1 cellular context compared by ENCODE assay signal in the genomic region with DNA sequence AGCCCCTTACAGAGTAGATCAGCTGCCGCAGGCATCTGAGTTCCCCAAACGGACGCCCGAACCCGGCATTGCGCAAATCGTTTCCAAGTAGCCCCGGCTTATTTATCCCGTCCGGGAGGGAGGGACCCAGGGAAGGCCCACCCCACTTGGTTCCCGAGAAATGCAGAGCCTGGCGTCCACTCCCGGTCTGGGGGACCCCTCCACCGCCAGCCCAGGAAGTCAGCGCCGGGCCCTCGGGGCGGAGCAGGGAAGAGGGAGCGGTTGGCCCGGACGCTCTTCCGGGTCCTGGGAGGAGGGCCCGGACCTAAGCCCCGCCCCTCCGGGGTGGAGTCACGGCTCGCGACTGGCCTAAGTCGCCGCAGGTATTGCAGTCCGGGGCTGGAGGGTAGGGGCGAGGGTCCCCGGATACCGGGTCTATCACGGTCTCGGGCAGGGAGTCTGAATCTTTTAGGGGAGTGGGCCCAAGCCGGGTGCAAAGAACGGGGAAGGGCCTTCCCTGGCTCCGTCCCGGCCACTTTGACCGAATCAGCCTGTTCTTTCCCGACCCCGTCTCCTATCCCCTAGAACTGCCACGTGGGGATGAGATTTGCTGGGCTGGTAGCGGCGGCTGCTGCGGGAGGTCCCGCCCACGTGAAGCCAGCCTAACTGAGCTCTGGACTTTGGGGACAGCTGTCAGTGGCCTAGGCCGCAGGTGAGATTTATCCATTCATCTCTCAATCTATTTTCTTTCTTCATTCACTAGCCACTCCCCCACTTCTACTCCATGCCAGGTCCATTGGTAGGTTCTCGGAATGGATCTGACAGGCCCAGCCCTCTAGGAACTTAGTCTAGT.
A peak's percentile ranks its signal among the peaks of the same experiment; 100 is the strongest.
TF ChIP-seq lines count a peak whose summit lies in the region.

A gene with protein sequence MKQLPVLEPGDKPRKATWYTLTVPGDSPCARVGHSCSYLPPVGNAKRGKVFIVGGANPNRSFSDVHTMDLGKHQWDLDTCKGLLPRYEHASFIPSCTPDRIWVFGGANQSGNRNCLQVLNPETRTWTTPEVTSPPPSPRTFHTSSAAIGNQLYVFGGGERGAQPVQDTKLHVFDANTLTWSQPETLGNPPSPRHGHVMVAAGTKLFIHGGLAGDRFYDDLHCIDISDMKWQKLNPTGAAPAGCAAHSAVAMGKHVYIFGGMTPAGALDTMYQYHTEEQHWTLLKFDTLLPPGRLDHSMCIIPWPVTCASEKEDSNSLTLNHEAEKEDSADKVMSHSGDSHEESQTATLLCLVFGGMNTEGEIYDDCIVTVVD (plus strand): TSS at position 327 of the 832 bp plus-strand sequence. CDS start 2,472 bp downstream, outside the sequence.

TF ChIP-seq in HepG2, 621 proteins besides CTCF, POLR2A, EP300 and RAD21 (continued from another document and continues in another):
- no peak for TF ChIP-seq ZBTB39 (CRISPR knock-in tag; IDR thresholded peaks at IDR 0.05)
- no peak for TF ChIP-seq MYPOP (CRISPR knock-in tag; IDR thresholded peaks at IDR 0.05)
- TF ChIP-seq SALL1 (CRISPR knock-in tag; IDR thresholded peaks at IDR 0.05): peak; percentile 83
- peak; percentile 88 for TF ChIP-seq ZNF501 (CRISPR knock-in tag; IDR thresholded peaks at IDR 0.05)
- TF ChIP-seq, protein P1, sequence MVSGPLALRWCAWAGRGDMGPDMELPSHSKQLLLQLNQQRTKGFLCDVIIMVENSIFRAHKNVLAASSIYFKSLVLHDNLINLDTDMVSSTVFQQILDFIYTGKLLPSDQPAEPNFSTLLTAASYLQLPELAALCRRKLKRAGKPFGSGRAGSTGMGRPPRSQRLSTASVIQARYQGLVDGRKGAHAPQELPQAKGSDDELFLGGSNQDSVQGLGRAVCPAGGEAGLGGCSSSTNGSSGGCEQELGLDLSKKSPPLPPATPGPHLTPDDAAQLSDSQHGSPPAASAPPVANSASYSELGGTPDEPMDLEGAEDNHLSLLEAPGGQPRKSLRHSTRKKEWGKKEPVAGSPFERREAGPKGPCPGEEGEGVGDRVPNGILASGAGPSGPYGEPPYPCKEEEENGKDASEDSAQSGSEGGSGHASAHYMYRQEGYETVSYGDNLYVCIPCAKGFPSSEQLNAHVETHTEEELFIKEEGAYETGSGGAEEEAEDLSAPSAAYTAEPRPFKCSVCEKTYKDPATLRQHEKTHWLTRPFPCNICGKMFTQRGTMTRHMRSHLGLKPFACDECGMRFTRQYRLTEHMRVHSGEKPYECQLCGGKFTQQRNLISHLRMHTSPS (CRISPR knock-in tag; IDR thresholded peaks at IDR 0.05; ENCODE audit: low read depth): no peak
- TF ChIP-seq SOX6 (IDR thresholded peaks at IDR 0.05): no peak
- TF ChIP-seq SOX6 (CRISPR knock-in tag; IDR thresholded peaks at IDR 0.05): peak; percentile 57; the same call in 1 of the 2 replicates
- peak; percentile 52; the same call in 1 of the 2 replicates for TF ChIP-seq HIVEP1 (CRISPR knock-in tag; IDR thresholded peaks at IDR 0.05)
- TF ChIP-seq ZNF570 (CRISPR knock-in tag; IDR thresholded peaks at IDR 0.05; ENCODE audit: borderline replicate concordance): no peak
- TF ChIP-seq, protein P2, sequence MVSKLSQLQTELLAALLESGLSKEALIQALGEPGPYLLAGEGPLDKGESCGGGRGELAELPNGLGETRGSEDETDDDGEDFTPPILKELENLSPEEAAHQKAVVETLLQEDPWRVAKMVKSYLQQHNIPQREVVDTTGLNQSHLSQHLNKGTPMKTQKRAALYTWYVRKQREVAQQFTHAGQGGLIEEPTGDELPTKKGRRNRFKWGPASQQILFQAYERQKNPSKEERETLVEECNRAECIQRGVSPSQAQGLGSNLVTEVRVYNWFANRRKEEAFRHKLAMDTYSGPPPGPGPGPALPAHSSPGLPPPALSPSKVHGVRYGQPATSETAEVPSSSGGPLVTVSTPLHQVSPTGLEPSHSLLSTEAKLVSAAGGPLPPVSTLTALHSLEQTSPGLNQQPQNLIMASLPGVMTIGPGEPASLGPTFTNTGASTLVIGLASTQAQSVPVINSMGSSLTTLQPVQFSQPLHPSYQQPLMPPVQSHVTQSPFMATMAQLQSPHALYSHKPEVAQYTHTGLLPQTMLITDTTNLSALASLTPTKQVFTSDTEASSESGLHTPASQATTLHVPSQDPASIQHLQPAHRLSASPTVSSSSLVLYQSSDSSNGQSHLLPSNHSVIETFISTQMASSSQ (IDR thresholded peaks at IDR 0.05; ENCODE audit: low read depth): no peak
- TF ChIP-seq, protein P2 (CRISPR knock-in tag; IDR thresholded peaks at IDR 0.05; ENCODE audit: borderline replicate concordance): peak; percentile 51; the same call in 1 of the 2 replicates
- peak; percentile 34; the same call in 1 of the 2 replicates for TF ChIP-seq ZNF331 (CRISPR knock-in tag; IDR thresholded peaks at IDR 0.05)
- TF ChIP-seq ZNF75D (CRISPR knock-in tag; IDR thresholded peaks at IDR 0.05; ENCODE audit: borderline replicate concordance): no peak
- 0 out of 2 replicates have a peak, but pooled peaks have one; percentile 81 for TF ChIP-seq FOXC1 (CRISPR knock-in tag; IDR thresholded peaks at IDR 0.05; ENCODE audit: borderline replicate concordance)
- TF ChIP-seq ATM (IDR thresholded peaks at IDR 0.05; ENCODE audit: borderline replicate concordance): no peak
- TF ChIP-seq ZNF18 (CRISPR knock-in tag; IDR thresholded peaks at IDR 0.05; ENCODE audit: insufficient replicate concordance): no peak
- TF ChIP-seq, protein P3, sequence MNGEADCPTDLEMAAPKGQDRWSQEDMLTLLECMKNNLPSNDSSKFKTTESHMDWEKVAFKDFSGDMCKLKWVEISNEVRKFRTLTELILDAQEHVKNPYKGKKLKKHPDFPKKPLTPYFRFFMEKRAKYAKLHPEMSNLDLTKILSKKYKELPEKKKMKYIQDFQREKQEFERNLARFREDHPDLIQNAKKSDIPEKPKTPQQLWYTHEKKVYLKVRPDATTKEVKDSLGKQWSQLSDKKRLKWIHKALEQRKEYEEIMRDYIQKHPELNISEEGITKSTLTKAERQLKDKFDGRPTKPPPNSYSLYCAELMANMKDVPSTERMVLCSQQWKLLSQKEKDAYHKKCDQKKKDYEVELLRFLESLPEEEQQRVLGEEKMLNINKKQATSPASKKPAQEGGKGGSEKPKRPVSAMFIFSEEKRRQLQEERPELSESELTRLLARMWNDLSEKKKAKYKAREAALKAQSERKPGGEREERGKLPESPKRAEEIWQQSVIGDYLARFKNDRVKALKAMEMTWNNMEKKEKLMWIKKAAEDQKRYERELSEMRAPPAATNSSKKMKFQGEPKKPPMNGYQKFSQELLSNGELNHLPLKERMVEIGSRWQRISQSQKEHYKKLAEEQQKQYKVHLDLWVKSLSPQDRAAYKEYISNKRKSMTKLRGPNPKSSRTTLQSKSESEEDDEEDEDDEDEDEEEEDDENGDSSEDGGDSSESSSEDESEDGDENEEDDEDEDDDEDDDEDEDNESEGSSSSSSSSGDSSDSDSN (CRISPR knock-in tag; IDR thresholded peaks at IDR 0.05): peak; percentile 67
- TF ChIP-seq MXI1 (IDR thresholded peaks at IDR 0.05; ENCODE audit: borderline replicate concordance, low read depth, low read length): peak; percentile 74; the same call in 2 of the 3 replicates
- no peak for TF ChIP-seq ZNF652 (CRISPR knock-in tag; IDR thresholded peaks at IDR 0.05; ENCODE audit: borderline replicate concordance, low read depth)
- TF ChIP-seq ZNF761 (CRISPR knock-in tag; conservative IDR thresholded peaks at IDR 0.05): peak; percentile 13; the same call in 1 of the 2 replicates
- no peak for TF ChIP-seq ZNF766 (CRISPR knock-in tag; IDR thresholded peaks at IDR 0.05; ENCODE audit: borderline replicate concordance)
- peak; percentile 7; the same call in 1 of the 2 replicates for TF ChIP-seq HHEX (CRISPR knock-in tag; IDR thresholded peaks at IDR 0.05)
- peak; percentile 28; the same call in 1 of the 2 replicates for TF ChIP-seq SMAD1 (CRISPR knock-in tag; IDR thresholded peaks at IDR 0.05; ENCODE audit: borderline replicate concordance, low read depth)
- no peak for TF ChIP-seq RFX1 (IDR thresholded peaks at IDR 0.05)
- TF ChIP-seq, protein P4, sequence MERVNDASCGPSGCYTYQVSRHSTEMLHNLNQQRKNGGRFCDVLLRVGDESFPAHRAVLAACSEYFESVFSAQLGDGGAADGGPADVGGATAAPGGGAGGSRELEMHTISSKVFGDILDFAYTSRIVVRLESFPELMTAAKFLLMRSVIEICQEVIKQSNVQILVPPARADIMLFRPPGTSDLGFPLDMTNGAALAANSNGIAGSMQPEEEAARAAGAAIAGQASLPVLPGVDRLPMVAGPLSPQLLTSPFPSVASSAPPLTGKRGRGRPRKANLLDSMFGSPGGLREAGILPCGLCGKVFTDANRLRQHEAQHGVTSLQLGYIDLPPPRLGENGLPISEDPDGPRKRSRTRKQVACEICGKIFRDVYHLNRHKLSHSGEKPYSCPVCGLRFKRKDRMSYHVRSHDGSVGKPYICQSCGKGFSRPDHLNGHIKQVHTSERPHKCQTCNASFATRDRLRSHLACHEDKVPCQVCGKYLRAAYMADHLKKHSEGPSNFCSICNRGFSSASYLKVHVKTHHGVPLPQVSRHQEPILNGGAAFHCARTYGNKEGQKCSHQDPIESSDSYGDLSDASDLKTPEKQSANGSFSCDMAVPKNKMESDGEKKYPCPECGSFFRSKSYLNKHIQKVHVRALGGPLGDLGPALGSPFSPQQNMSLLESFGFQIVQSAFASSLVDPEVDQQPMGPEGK (CRISPR knock-in tag; IDR thresholded peaks at IDR 0.05): peak; percentile 65
- no peak for TF ChIP-seq ATRX (CRISPR knock-in tag; IDR thresholded peaks at IDR 0.05; ENCODE audit: borderline replicate concordance)
- TF ChIP-seq ZNF567 (CRISPR knock-in tag; IDR thresholded peaks at IDR 0.05; ENCODE audit: borderline replicate concordance): no peak
- no peak; the same call in 1 of the 2 replicates for TF ChIP-seq MAZ (IDR thresholded peaks at IDR 0.05; ENCODE audit: borderline replicate concordance, low read depth, low read length)
- peak; percentile 83 for TF ChIP-seq MAZ (CRISPR knock-in tag; IDR thresholded peaks at IDR 0.05; ENCODE audit: low read depth)
- TF ChIP-seq, protein P5, sequence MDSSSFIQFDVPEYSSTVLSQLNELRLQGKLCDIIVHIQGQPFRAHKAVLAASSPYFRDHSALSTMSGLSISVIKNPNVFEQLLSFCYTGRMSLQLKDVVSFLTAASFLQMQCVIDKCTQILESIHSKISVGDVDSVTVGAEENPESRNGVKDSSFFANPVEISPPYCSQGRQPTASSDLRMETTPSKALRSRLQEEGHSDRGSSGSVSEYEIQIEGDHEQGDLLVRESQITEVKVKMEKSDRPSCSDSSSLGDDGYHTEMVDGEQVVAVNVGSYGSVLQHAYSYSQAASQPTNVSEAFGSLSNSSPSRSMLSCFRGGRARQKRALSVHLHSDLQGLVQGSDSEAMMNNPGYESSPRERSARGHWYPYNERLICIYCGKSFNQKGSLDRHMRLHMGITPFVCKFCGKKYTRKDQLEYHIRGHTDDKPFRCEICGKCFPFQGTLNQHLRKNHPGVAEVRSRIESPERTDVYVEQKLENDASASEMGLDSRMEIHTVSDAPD (CRISPR knock-in tag; IDR thresholded peaks at IDR 0.05): peak; percentile 36; the same call in 1 of the 2 replicates
- TF ChIP-seq NFKBIZ (CRISPR knock-in tag; IDR thresholded peaks at IDR 0.05): peak; percentile 72; the same call in 1 of the 2 replicates
- TF ChIP-seq ARNTL (CRISPR knock-in tag; IDR thresholded peaks at IDR 0.05): peak; percentile 63; the same call in 1 of the 2 replicates
- TF ChIP-seq SIX1 (CRISPR knock-in tag; IDR thresholded peaks at IDR 0.05; ENCODE audit: borderline replicate concordance): no peak
- peak; percentile 36; the same call in 1 of the 2 replicates for TF ChIP-seq MEIS2 (CRISPR knock-in tag; IDR thresholded peaks at IDR 0.05)
